In genomic region chr7:35617076-35617475, GRCh38 we compare ENCODE assay signal across 33 cellular contexts.
A peak's percentile ranks its signal among the peaks of the same experiment; 100 is the strongest.
DNase-seq lines count a peak whose midpoint lies in the region; ATAC-seq and TF ChIP-seq lines count a peak whose summit lies in the region.
"Had no signal": no experiment of that assay in that cellular context is flagged by ENCODE, and none has a peak within 500 bp of the region (broad histone marks: within the 10 kb centered on the region; RNA-seq: fewer than 3 reads in every experiment).

No MANE protein-coding gene starts in this region.

- no peak overlapping the region for H3K27ac ChIP-seq in fibroblast of lung (ENCODE audit: insufficient read depth, low read length)
- H3K27ac ChIP-seq: ascending aorta; BLaER1 treated with 17β-estradiol and CSF1 and Interleukin-3, amounts not matched to agents 10 nM and 100 nM; dorsolateral prefrontal cortex; esophagus squamous epithelium; right atrium auricular region; SJSA1; spleen; stomach; vagina had no signal

- H3K9me3 ChIP-seq in adipocyte (ENCODE audit: control insufficient read depth, low read length) (no peaks in the 10 kb centered on the region), fibroblast of lung (ENCODE audit: control insufficient read depth, insufficient read depth, low read depth, low read length) (no peaks in the 10 kb centered on the region)
- H3K9me3 ChIP-seq: ascending aorta; BLaER1 treated with 17β-estradiol and CSF1 and Interleukin-3, amounts not matched to agents 10 nM and 100 nM; esophagus squamous epithelium; right atrium auricular region; SJSA1; spleen; stomach; vagina had no signal

- H3K4me2 ChIP-seq in fibroblast of lung (ENCODE audit: extremely low read depth, insufficient read depth, low read length), result no peak overlapping the region
- H3K4me2 ChIP-seq: BLaER1 treated with 17β-estradiol and CSF1 and Interleukin-3, amounts not matched to agents 10 nM and 100 nM had no signal

- no peaks in the 10 kb centered on the region for H3K27me3 ChIP-seq in adipocyte (replicated peaks; ENCODE audit: control insufficient read depth, insufficient read depth, low read length)
- no peaks in the 10 kb centered on the region for H3K27me3 ChIP-seq in fibroblast of lung (ENCODE audit: control insufficient read depth, insufficient read depth, low read length)
- H3K27me3 ChIP-seq: ascending aorta; BLaER1 treated with 17β-estradiol and CSF1 and Interleukin-3, amounts not matched to agents 10 nM and 100 nM; dorsolateral prefrontal cortex; esophagus squamous epithelium; right atrium auricular region; SJSA1; spleen; stomach; vagina had no signal

- TF ChIP-seq CTCF in fibroblast of lung (conservative IDR thresholded peaks at IDR 0.05 in 1 of 2, IDR thresholded peaks at IDR 0.05 in 1 of 2; ENCODE audit: low read depth in 1 of 2, low read length in 2 of 2), result no peak

- no peak overlapping the region for H3K9ac ChIP-seq in adipocyte (ENCODE audit: low read length)
- no peak overlapping the region for H3K9ac ChIP-seq in fibroblast of lung (ENCODE audit: insufficient read depth, low read length)
- H3K9ac ChIP-seq: BLaER1 treated with 17β-estradiol and CSF1 and Interleukin-3, amounts not matched to agents 10 nM and 100 nM had no signal

- peaks cover 5% of the 10 kb centered on the region for H3K36me3 ChIP-seq in adipocyte (ENCODE audit: control insufficient read depth, insufficient read depth, low read length, severe bottlenecking)
- no peaks in the 10 kb centered on the region for H3K36me3 ChIP-seq in fibroblast of lung (ENCODE audit: control insufficient read depth, insufficient read depth, low read length)
- H3K36me3 ChIP-seq: ascending aorta; BLaER1 treated with 17β-estradiol and CSF1 and Interleukin-3, amounts not matched to agents 10 nM and 100 nM; esophagus squamous epithelium; right atrium auricular region; SJSA1; stomach; vagina had no signal

- H3K79me2 ChIP-seq in fibroblast of lung (ENCODE audit: control insufficient read depth, insufficient read depth, low read length), result no peaks in the 10 kb centered on the region

- H3K4me3 ChIP-seq in adipocyte (ENCODE audit: low read length) (no peak overlapping the region), fibroblast of lung (replicated peaks in 1 of 4; ENCODE audit: control extremely low read depth in 1 of 4, insufficient read depth in 1 of 4, low read depth in 3 of 4, low read length in 4 of 4) (no peak overlapping the region)
- H3K4me3 ChIP-seq: ascending aorta; BLaER1 treated with 17β-estradiol and CSF1 and Interleukin-3, amounts not matched to agents 10 nM and 100 nM; dorsolateral prefrontal cortex; esophagus squamous epithelium; right atrium auricular region; SJSA1; spleen; stomach; vagina had no signal

- H3K4me1 ChIP-seq in adipocyte (ENCODE audit: control insufficient read depth, insufficient read depth, low read length) (peaks cover 10% of the 10 kb centered on the region), fibroblast of lung (ENCODE audit: control insufficient read depth, extremely low read depth, insufficient read depth, low read length) (no peaks in the 10 kb centered on the region)
- H3K4me1 ChIP-seq: ascending aorta; BLaER1 treated with 17β-estradiol and CSF1 and Interleukin-3, amounts not matched to agents 10 nM and 100 nM; esophagus squamous epithelium; right atrium auricular region; SJSA1; spleen; stomach; vagina had no signal

- no peaks in the 10 kb centered on the region for H4K20me1 ChIP-seq in fibroblast of lung (ENCODE audit: control insufficient read depth, extremely low read depth, insufficient read depth, low read length)
- H4K20me1 ChIP-seq: BLaER1 treated with 17β-estradiol and CSF1 and Interleukin-3, amounts not matched to agents 10 nM and 100 nM had no signal

- peak; percentile 59 for DNase-seq in EH (ENCODE audit: low read depth)
- peak; percentile 22 for DNase-seq in adipocyte (ENCODE audit: low read depth)
- DNase-seq in fibroblast of lung (ENCODE audit: low read depth in 2 of 2), result peak; percentile 23
- DNase-seq in myocyte (ENCODE audit: low read depth), result peak; percentile 37
- no peak for DNase-seq in DMS79 (lab: John Stamatoyannopoulos, UW)
- DNase-seq in stimulated activated CD4-positive, alpha-beta T cell treated with anti-CD3 and anti-CD28 coated beads, Interleukin-2, amount 100 ng/mL, for 48 hours, result no peak
- no peak for DNase-seq in OCI-M2 (lab: John Stamatoyannopoulos, UW; ENCODE audit: unreplicated experiment)
- DNase-seq: ACHN; activated CD4-positive, alpha-beta T cell treated with anti-CD3 and anti-CD28 coated beads, Interleukin-2, amount 50 U/mL, for 4 hours; activated CD8-positive, alpha-beta memory T cell treated with anti-CD3 and anti-CD28 coated beads, Interleukin-2, amount 10 ng/mL, durations not matched to agents 7 days and 5 days; activated gamma-delta T cell; activated naive CD8-positive, alpha-beta T cell treated with anti-CD3 and anti-CD28 coated beads for 36 hours; activated T-cell treated with anti-CD3 and anti-CD28 coated beads, Interleukin-2, amount 50 U/mL, for 4 hours; cerebellar nuclear complex; dorsolateral prefrontal cortex; esophagus squamous epithelium; GDM1; left ventricle myocardium superior; NCI-H1092 treated with DMSO at 0.1 percent for 48 hours; NCI-H1694 treated with DMSO at 0.1 percent for 48 hours; NCI-H2171; NCI-H510A; posterior cingulate gyrus; spleen; stimulated activated CD4-positive, alpha-beta T cell treated with anti-CD3 and anti-CD28 coated beads, Interleukin-2, amount 100 ng/mL, for 24 hours; stomach; T-cell had no signal

- ATAC-seq in GM21423 (IDR thresholded peaks at IDR 0.05; ENCODE audit: unreplicated experiment), result no peak
- ATAC-seq: activated CD8-positive, alpha-beta memory T cell treated with anti-CD3 and anti-CD28 coated beads, Interleukin-2, amount 10 ng/mL, durations not matched to agents 7 days and 5 days; activated T-cell treated with anti-CD3 and anti-CD28 coated beads, Interleukin-2, amount 50 U/mL, for 4 hours; left ventricle myocardium superior; T-cell had no signal

- no peak overlapping the region for H2AFZ ChIP-seq in fibroblast of lung (ENCODE audit: low read length)

Comparison
In these comparisons a context has a peak if more than half of its experiments do, and no peak if none do; other contexts are left out.
1. DNase-seq: peak in EH (single experiment), adipocyte (single experiment), fibroblast of lung (2 of 2) and myocyte (single experiment); none in DMS79 (single experiment), stimulated activated CD4-positive, alpha-beta T cell treated with anti-CD3 and anti-CD28 coated beads, Interleukin-2, amount 100 ng/mL, for 48 hours (0 of 2) and OCI-M2 (single experiment).